In the genomic region with DNA sequence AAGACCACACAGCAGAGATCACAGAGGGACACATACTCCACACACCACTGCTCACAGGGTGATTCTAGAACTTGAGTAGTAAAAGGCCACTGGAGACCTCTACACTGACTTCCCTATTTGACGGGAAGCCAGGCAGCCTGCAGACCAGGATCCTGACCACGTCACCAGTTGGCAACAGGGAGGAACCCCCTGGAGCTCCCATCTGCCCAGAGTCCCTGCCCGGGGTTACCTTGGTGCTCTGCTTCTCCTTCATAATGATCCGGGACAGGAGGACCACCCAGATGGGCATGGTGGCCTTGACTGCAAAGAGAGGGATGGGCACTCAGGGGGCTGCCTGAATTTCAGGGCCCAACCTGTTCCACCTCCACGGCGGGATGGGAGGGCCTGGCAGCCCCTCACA, we compare ENCODE assay signal across 8 cellular contexts. TPM values are rescaled to one million over a fixed set of nuclear protein-coding genes. Genes with fewer than 3 reads are reported as not detected.
A peak's percentile ranks its signal among the peaks of the same experiment; 100 is the strongest.
DNase-seq lines count a peak whose midpoint lies in the region; ATAC-seq and TF ChIP-seq lines count a peak whose summit lies in the region.

No MANE protein-coding gene starts in this region.

- H3K27me3 ChIP-seq in DND-41 (ENCODE audit: insufficient read depth, low read length, poor library complexity) (no peaks in the 10 kb centered on the region), ascending aorta (no peaks in the 10 kb centered on the region), liver (ENCODE audit: control insufficient read depth in 4 of 4, insufficient read depth in 4 of 4, low read length in 3 of 4) (no peaks in the 10 kb centered on the region), uterus (no peaks in the 10 kb centered on the region)

- peaks cover 34% of the 10 kb centered on the region for H4K20me1 ChIP-seq in DND-41 (ENCODE audit: insufficient read depth, low read length)

- intact Hi-C loops in ascending aorta (cut with DNase I): loop anchor here (5.0 kb wide), 1 partner anchor 91 kb away; the partner anchor contains the start of genes SMIM7 and TMEM38A
- intact Hi-C loops in uterus (cut with DNase I; ENCODE audit: low total_unique reads): no loop called here

- H3K9me3 ChIP-seq in DND-41 (ENCODE audit: insufficient read depth, low read length, severe bottlenecking) (no peaks in the 10 kb centered on the region), ascending aorta (no peaks in the 10 kb centered on the region), liver (ENCODE audit: control insufficient read depth in 4 of 4, low read length in 3 of 4) (no peaks in the 10 kb centered on the region), uterus (no peaks in the 10 kb centered on the region)

- peak overlapping the region; percentile 99 for H3K4me2 ChIP-seq in DND-41 (ENCODE audit: insufficient read depth, low read length)

- H3K9ac ChIP-seq in DND-41 (ENCODE audit: low read depth, low read length): peak overlapping the region; percentile 96
- peak overlapping the region in 1 of 2 donors; percentile 7 for H3K9ac ChIP-seq in liver (ENCODE audit: low read depth in 1 of 2, low read length in 2 of 2)

- H3K4me3 ChIP-seq in DND-41 (ENCODE audit: low read depth in 1 of 2, low read length in 2 of 2): peak overlapping the region; percentile 87 to 100
- H3K4me3 ChIP-seq in ascending aorta: peak overlapping the region; percentile 90 to 95
- peak overlapping the region; percentile 79 to 91 (median 89) for H3K4me3 ChIP-seq in liver (ENCODE audit: low read depth in 1 of 3, low read length in 3 of 3)
- peak overlapping the region; percentile 82 to 93 for H3K4me3 ChIP-seq in uterus

- peak overlapping the region; percentile 77 for H2AFZ ChIP-seq in DND-41 (ENCODE audit: low read depth, low read length)

- H3K36me3 ChIP-seq in DND-41 (ENCODE audit: insufficient read depth, low read length) (peaks cover 82% of the 10 kb centered on the region), ascending aorta (peaks cover 34 to 37% of the 10 kb centered on the region in 2 donors), liver (ENCODE audit: control insufficient read depth in 4 of 4, insufficient read depth in 3 of 4, low read depth in 1 of 4, low read length in 3 of 4) (peaks cover 2 to 21% (median 12%) of the 10 kb centered on the region in 4 donors), uterus (no peaks in the 10 kb centered on the region)

- peak overlapping the region; percentile 74 for H3K27ac ChIP-seq in DND-41 (ENCODE audit: low read length)
- peak overlapping the region; percentile 73 to 81 for H3K27ac ChIP-seq in ascending aorta
- no peak overlapping the region for H3K27ac ChIP-seq in liver (ENCODE audit: low read depth in 1 of 2, low read length in 2 of 2)
- H3K27ac ChIP-seq in uterus: peak overlapping the region in 1 of 2 donors; percentile 67

- WGBS in liver: 29% methylated on average over 6 of the region's 6 CpGs

- DNase-seq in DND-41 (no peak), LHCN-M2 (ENCODE audit: low read depth) (peak; percentile 20), ascending aorta (ENCODE audit: low spot score in 2 of 2) (no peak), uterus (no peak), NCI-H1105 (lab: John Stamatoyannopoulos, UW) (no peak)

- TF ChIP-seq POLR2A in uterus (IDR thresholded peaks at IDR 0.05): no peak

- peaks cover 82% of the 10 kb centered on the region for H3K4me1 ChIP-seq in DND-41 (ENCODE audit: insufficient read depth, low read length)
- H3K4me1 ChIP-seq in ascending aorta: peaks cover 14 to 23% of the 10 kb centered on the region in 2 donors
- H3K4me1 ChIP-seq in liver (ENCODE audit: control insufficient read depth in 4 of 4, insufficient read depth in 4 of 4, low read length in 3 of 4): peaks cover 18 to 53% (median 43%) of the 10 kb centered on the region in 4 donors
- H3K4me1 ChIP-seq in uterus: peaks cover 0 to 7% of the 10 kb centered on the region in 2 donors

- H3K79me2 ChIP-seq in DND-41 (ENCODE audit: insufficient read depth, low read length): peaks cover 83% of the 10 kb centered on the region

- TF ChIP-seq RAD21 in liver (IDR thresholded peaks at IDR 0.05): no peak

- ATAC-seq in DND-41 (ENCODE audit: insufficient read depth, low read depth) (no peak), HG02623 (IDR thresholded peaks at IDR 0.05; ENCODE audit: unreplicated experiment) (no peak), HG02884 (IDR thresholded peaks at IDR 0.05; ENCODE audit: unreplicated experiment) (no peak)

- TF ChIP-seq CTCF in DND-41 (IDR thresholded peaks at IDR 0.05; ENCODE audit: borderline replicate concordance, extremely low read depth, low read length, poor library complexity, severe bottlenecking) (no peak), ascending aorta (IDR thresholded peaks at IDR 0.05) (no peak), liver (IDR thresholded peaks at IDR 0.05; ENCODE audit: low read depth, low read length, missing input control) (no peak), uterus (IDR thresholded peaks at IDR 0.05) (no peak)

TF ChIP-seq in liver, 16 proteins besides CTCF, POLR2A, EP300 and RAD21:
- TF ChIP-seq, protein P1, sequence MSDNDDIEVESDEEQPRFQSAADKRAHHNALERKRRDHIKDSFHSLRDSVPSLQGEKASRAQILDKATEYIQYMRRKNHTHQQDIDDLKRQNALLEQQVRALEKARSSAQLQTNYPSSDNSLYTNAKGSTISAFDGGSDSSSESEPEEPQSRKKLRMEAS (IDR thresholded peaks at IDR 0.05): no peak
- TF ChIP-seq ATF3 (IDR thresholded peaks at IDR 0.05) (no peak), FOXA1 (IDR thresholded peaks at IDR 0.05) (no peak), SP1 (IDR thresholded peaks at IDR 0.05) (no peak), EGR1 (IDR thresholded peaks at IDR 0.05; ENCODE audit: low read depth in 2 of 2) (no peak), ZBTB33 (IDR thresholded peaks at IDR 0.05) (no peak), GABPA (IDR thresholded peaks at IDR 0.05 in 1 of 2, conservative IDR thresholded peaks at IDR 0.05 in 1 of 2) (no peak), RXRA (IDR thresholded peaks at IDR 0.05) (no peak), FOXA2 (IDR thresholded peaks at IDR 0.05) (no peak), HNF4G (IDR thresholded peaks at IDR 0.05) (no peak), YY1 (IDR thresholded peaks at IDR 0.05) (no peak), TAF1 (conservative IDR thresholded peaks at IDR 0.05) (no peak)

RNA-seq across cellular contexts. Expression of gene SLC35E1, which starts 0.9 kb away (rescaled TPM):
- total RNA-seq in LHCN-M2 (2014; rRNA removed) (33.2 and 34.3 TPM in 2 replicates), ascending aorta (56.3 TPM), liver (10 to 100 TPM; 12.1 to 20.5 TPM), uterus (10 to 100 TPM; 10.2 to 39.8 (median 19.8) TPM)
- polyA plus RNA-seq in LHCN-M2 (2012): 33.3 TPM
- polyA plus RNA-seq in liver: 10 to 100 TPM; 11.2 to 12.1 TPM

RNA-seq across cellular contexts. Expression of gene CHERP, which starts 29.0 kb away (rescaled TPM):
- total RNA-seq in LHCN-M2 (2014; rRNA removed): 5.8 and 6.5 TPM in 2 replicates
- polyA plus RNA-seq in LHCN-M2 (2012): 16.7 TPM
- 13.8 TPM for total RNA-seq in ascending aorta
- total RNA-seq in liver: 1 to 10 TPM; 8.5 to 8.8 TPM
- polyA plus RNA-seq in liver: 10 to 100 TPM in 1 of 2 donors, 1 to 10 TPM in 1; 9.2 to 14.0 TPM
- total RNA-seq in uterus: 10 to 100 TPM in 1 of 4 donors, 1 to 10 TPM in 3; 1.8 to 47.9 (median 7.8) TPM

RNA-seq across cellular contexts. Expression of gene MED26, which starts 56.7 kb away (rescaled TPM):
- total RNA-seq in LHCN-M2 (2014; rRNA removed): 7.4 and 8.9 TPM in 2 replicates
- polyA plus RNA-seq in LHCN-M2 (2012): 3.8 TPM
- total RNA-seq in ascending aorta: 3.5 TPM
- total RNA-seq in liver: 1 to 10 TPM; 3.4 to 3.8 TPM
- 1 to 10 TPM; 1.5 to 3.0 TPM for polyA plus RNA-seq in liver
- total RNA-seq in uterus: 10 to 100 TPM in 1 of 4 donors, 1 to 10 TPM in 3; 1.5 to 13.5 (median 3.6) TPM

Comparison
In these comparisons a context has a peak if more than half of its experiments do, and no peak if none do; other contexts are left out.
1. H3K27ac ChIP-seq: peak in DND-41 (single experiment) and ascending aorta (2 of 2); none in liver (0 of 2).
2. Peak in every context shown above with its lines, with median percentiles within 50 percentile points of each other: H3K4me3 ChIP-seq.